ENCODE assay signal across 8 cellular contexts in the genomic region with DNA sequence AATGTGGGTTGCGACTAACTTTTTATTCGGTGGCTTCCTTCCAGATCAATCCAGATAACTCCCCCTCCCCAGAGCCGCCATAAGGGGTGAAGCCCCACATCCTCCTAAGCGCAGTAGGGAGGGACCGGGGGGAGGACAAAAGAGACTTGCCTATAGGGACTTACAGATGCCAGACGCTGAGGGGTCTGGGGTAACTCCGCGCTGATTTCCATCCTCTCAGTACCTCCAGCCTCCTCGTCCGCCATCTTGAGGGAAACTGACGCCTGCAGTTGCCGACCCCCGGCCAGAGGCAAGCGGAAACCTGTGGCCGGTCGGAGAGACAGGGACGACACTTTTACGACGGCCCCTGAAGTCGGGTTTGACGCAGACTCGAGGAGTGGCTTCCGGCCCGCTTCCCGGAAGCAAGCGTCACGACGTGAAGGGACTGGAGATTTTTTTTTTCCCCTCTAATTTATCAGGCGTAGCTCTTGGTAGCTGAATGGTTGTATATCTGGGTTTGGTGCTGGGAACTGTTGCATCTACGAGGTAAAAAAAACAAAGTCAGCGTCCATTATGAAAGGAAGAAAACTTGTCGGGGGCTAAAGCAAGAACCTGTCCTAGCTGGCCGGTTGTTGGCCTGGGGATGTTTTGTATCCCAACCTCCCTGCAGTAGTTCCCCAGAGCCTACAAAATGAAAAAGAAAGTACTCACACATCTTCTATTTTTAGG. TPM values are rescaled to one million over a fixed set of nuclear protein-coding genes. Genes with fewer than 3 reads are reported as not detected.
DNase-seq lines count a peak whose midpoint lies in the region; ATAC-seq and FAIRE-seq lines count a peak whose summit lies in the region.

A gene (minus strand): TSS at position 261 of the 708 bp plus-strand sequence. CDS start 16 bp downstream, at position 245.

- FAIRE-seq in islet of Langerhans (lab: Jason Lieb, UNC) = peak; percentile 41

- DNase-seq in AG08396 (ENCODE audit: low spot score) (peak; percentile 89), NCI-H460 (ENCODE audit: extremely low read depth, low read depth) (peak; percentile 80), cerebellar cortex (ENCODE audit: low spot score) (peak; percentile 94)
- DNase-seq in activated CD4-positive, CD25-positive, alpha-beta regulatory T cell treated with anti-CD3 and anti-CD28 coated beads, Interleukin-2, amount 50 U/mL, for 72 hours = peak; percentile 85
- DNase-seq in stimulated activated CD4-positive, alpha-beta T cell treated with anti-CD3 and anti-CD28 coated beads, Interleukin-12 subunit alpha, Interleukin-12 subunit beta, amount 100 ng/mL, for 4 hours = peak; percentile 82

- peak; percentile 77 for ATAC-seq in GM19025 (IDR thresholded peaks at IDR 0.05; ENCODE audit: low read depth, unreplicated experiment)
- ATAC-seq in HG03354 (IDR thresholded peaks at IDR 0.05; ENCODE audit: poor library complexity, severe bottlenecking, unreplicated experiment) = peak; percentile 86

RNA-seq across cellular contexts. Expression of the gene that starts here (rescaled TPM):
- 21.5 and 26.2 TPM in 2 replicates for total RNA-seq in NCI-H460 (2014; rRNA removed; shearing (Covaris generic))
- polyA plus RNA-seq in NCI-H460 (2014; cell fraction: nucleus; rRNA removed) = 15.9 and 26.5 TPM in 2 replicates

Comparison
In these comparisons a context has a peak if more than half of its experiments do, and no peak if none do; other contexts are left out.
1. Peak in every context shown above with its lines: DNase-seq and ATAC-seq.